24 cellular contexts compared by ENCODE assay signal in the genomic region with DNA sequence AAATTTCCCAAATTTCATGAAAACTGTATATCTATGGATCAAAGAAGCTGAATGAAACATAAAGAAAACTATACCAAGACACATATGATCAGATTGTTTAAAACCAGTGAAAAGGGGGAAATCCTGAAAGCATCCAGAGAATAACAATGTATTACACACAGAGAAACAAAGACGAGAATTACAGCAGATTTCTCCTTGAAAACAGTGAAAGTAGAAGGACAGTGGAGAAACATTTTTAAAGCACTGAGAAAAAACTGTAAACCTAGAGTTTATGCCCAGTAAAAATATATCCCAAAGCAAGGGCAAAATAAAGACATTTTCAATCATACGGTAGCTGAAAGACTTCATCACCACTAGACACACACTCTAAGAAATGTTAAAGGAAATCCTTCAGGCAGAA.
"Had no signal": no experiment of that assay in that cellular context is flagged by ENCODE, and none has a peak within 500 bp of the region (broad histone marks: within the 10 kb centered on the region; RNA-seq: fewer than 3 reads in every experiment).

No MANE protein-coding gene starts in this region.

- H3K36me3 Mint-ChIP-seq: naive thymus-derived CD4-positive, alpha-beta T cell; stimulated activated effector memory CD8-positive, alpha-beta T cell treated with anti-CD3 and anti-CD28 coated beads, Interleukin-12 subunit alpha, Interleukin-12 subunit beta, amount 100 ng/mL, for 72 hours; type B pancreatic cell had no signal

- H3K4me3 Mint-ChIP-seq: naive thymus-derived CD4-positive, alpha-beta T cell; natural killer cell treated with Interleukin-12 subunit alpha and Interleukin-12 subunit beta and Interleukin-15 and Interleukin-18, amount 100 ng/mL, for 72 hours; stimulated activated effector memory CD8-positive, alpha-beta T cell treated with anti-CD3 and anti-CD28 coated beads, Interleukin-12 subunit alpha, Interleukin-12 subunit beta, amount 100 ng/mL, for 72 hours; stimulated activated naive CD8-positive, alpha-beta T cell treated with anti-CD3 and anti-CD28 coated beads, Interleukin-15, amount 100 ng/mL, for 72 hours; type B pancreatic cell had no signal

- H3K79me2 ChIP-seq: hepatocyte had no signal

- H3K9me3 ChIP-seq: ovary, uterus had no signal

- H3K27me3 ChIP-seq: hepatocyte, ovary, right atrium auricular region, tibial nerve, uterus had no signal

- DNase-seq: islet precursor cell; left ventricle myocardium inferior; midbrain; mucosa of descending colon; naive thymus-derived CD4-positive, alpha-beta T cell; ovary; stimulated activated CD4-positive, alpha-beta T cell treated with anti-CD3 and anti-CD28 coated beads, Interleukin-12 subunit alpha, Interleukin-12 subunit beta, amount 100 ng/mL, for 4 hours; stimulated activated CD4-positive, alpha-beta T cell treated with anti-CD3 and anti-CD28 coated beads, Interleukin-15, amount 100 ng/mL, for 24 hours; stimulated activated CD4-positive, alpha-beta T cell treated with anti-CD3 and anti-CD28 coated beads, Interleukin-2, amount 100 ng/mL, for 24 hours; stimulated activated CD4-positive, alpha-beta T cell treated with anti-CD3 and anti-CD28 coated beads, Interleukin-4, amount 100 ng/mL, for 1 hour; stimulated activated naive CD4-positive, alpha-beta T cell; stimulated activated naive CD8-positive, alpha-beta T cell treated with anti-CD3 and anti-CD28 coated beads, Interleukin-15, amount 100 ng/mL, for 72 hours; substantia nigra; uterus had no signal

- H3K4me1 Mint-ChIP-seq: naive thymus-derived CD4-positive, alpha-beta T cell; stimulated activated effector memory CD8-positive, alpha-beta T cell treated with anti-CD3 and anti-CD28 coated beads, Interleukin-12 subunit alpha, Interleukin-12 subunit beta, amount 100 ng/mL, for 72 hours; stimulated activated naive CD8-positive, alpha-beta T cell treated with anti-CD3 and anti-CD28 coated beads, Interleukin-15, amount 100 ng/mL, for 72 hours had no signal

- H3K27ac Mint-ChIP-seq: naive thymus-derived CD4-positive, alpha-beta T cell; natural killer cell treated with Interleukin-12 subunit alpha and Interleukin-12 subunit beta and Interleukin-15 and Interleukin-18, amount 100 ng/mL, for 72 hours; progenitor cell of endocrine pancreas; stimulated activated effector memory CD8-positive, alpha-beta T cell treated with anti-CD3 and anti-CD28 coated beads, Interleukin-12 subunit alpha, Interleukin-12 subunit beta, amount 100 ng/mL, for 72 hours; stimulated activated naive CD8-positive, alpha-beta T cell treated with anti-CD3 and anti-CD28 coated beads, Interleukin-15, amount 100 ng/mL, for 72 hours; type B pancreatic cell had no signal

- ATAC-seq: mucosa of descending colon; naive thymus-derived CD4-positive, alpha-beta T cell; natural killer cell treated with Interleukin-12 subunit alpha and Interleukin-12 subunit beta and Interleukin-15 and Interleukin-18, amount 100 ng/mL, for 72 hours; sciatic nerve; stimulated activated effector memory CD8-positive, alpha-beta T cell treated with anti-CD3 and anti-CD28 coated beads, Interleukin-12 subunit alpha, Interleukin-12 subunit beta, amount 100 ng/mL, for 72 hours; stimulated activated naive CD8-positive, alpha-beta T cell treated with anti-CD3 and anti-CD28 coated beads, Interleukin-15, amount 100 ng/mL, for 72 hours had no signal

- H3K27ac ChIP-seq: hepatocyte, left ventricle myocardium inferior, ovary, right atrium auricular region, skin epidermis, tibial nerve, uterus had no signal

- H3K4me3 ChIP-seq: hepatocyte, left ventricle myocardium inferior, lung, mucosa of descending colon, ovary, right atrium auricular region, skin epidermis, tibial nerve, uterus had no signal

- H2AFZ ChIP-seq: hepatocyte had no signal

- H3K4me1 ChIP-seq: left ventricle myocardium inferior, right atrium auricular region, tibial nerve, uterus had no signal

- H3K4me2 ChIP-seq: hepatocyte had no signal

- H3K36me3 ChIP-seq: left ventricle myocardium inferior, ovary, right atrium auricular region, tibial nerve, uterus had no signal
